1 cellular context compared by ENCODE assay signal in genomic region chr7:81611040-81611439, GRCh38.
TF ChIP-seq lines count a peak whose summit lies in the region.

No MANE protein-coding gene starts in this region.

TF ChIP-seq in IMR-90, 13 proteins besides CTCF, POLR2A, EP300 and RAD21 (continued from another document):
- TF ChIP-seq USF2 (IDR thresholded peaks at IDR 0.05; ENCODE audit: low read depth, low read length) (no peak), CEBPB (IDR thresholded peaks at IDR 0.05; ENCODE audit: low read depth, low read length) (no peak)
TF ChIP-seq in IMR-90: peak in this region for 0.
